In the genomic region with DNA sequence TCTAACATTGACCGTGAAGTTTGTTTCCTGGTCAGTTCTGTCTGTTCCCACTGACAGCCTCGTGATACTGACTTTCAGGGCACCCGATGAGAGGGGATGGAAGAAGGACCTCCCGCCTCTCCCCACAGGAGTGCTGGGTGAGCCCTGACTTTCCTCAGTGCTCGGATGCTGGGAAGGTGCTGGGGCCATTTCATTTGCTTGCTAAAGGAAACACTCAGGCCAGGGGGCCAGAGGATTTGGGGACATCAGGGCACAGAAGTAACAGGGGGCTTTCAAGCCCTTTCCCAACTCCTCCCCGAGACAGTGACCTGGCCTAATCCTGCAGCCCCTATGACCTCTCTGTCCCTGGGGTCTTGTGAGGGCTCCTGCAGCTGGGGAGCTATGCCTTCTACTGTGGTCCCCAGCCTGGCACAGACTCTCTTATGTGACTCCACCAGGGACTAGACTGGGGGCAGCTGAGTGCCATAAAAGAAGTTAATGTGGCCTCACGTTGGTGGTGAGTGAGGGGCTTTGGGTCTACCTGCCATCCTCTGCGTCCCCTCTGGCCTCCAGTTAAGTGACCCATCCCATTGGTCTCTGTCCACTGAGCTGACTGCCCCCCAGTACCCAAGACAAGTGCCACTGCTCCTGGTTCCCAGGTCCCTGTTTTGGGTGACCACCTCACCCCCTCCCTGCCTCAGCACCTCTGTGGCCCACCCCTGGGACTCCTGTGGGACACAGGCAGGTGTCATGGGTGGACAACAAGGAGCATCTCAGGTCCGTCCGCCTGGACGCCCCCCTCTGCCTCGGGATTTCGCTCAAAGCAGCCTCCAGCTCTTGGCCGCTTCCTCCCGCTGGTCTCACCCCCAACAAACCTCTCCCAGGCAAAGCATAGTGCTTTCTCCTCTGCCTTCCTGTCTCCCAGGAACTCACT, we compare ENCODE assay signal across 15 cellular contexts. TPM values are rescaled to one million over a fixed set of nuclear protein-coding genes. Genes with fewer than 3 reads are reported as not detected.
A peak's percentile ranks its signal among the peaks of the same experiment; 100 is the strongest.
DNase-seq lines count a peak whose midpoint lies in the region; ATAC-seq and TF ChIP-seq lines count a peak whose summit lies in the region.
"Had no signal": no experiment of that assay in that cellular context is flagged by ENCODE, and none has a peak within 500 bp of the region (broad histone marks: within the 10 kb centered on the region; RNA-seq: fewer than 3 reads in every experiment).

No MANE protein-coding gene starts in this region.

- H4K91ac ChIP-seq in mesenchymal stem cell (ENCODE audit: low read length) = no peak overlapping the region

- no peak overlapping the region for H3K4me2 ChIP-seq in mesenchymal stem cell (ENCODE audit: low read length, poor library complexity, severe bottlenecking)

- H2BK5ac ChIP-seq in mesenchymal stem cell (ENCODE audit: low read depth, low read length, poor library complexity, severe bottlenecking) = no peak overlapping the region

- H2BK15ac ChIP-seq in mesenchymal stem cell (ENCODE audit: low read depth, poor library complexity, severe bottlenecking) = peak overlapping the region; percentile 63

- no peaks in the 10 kb centered on the region for H3K9me3 Mint-ChIP-seq in MCF 10A (ENCODE audit: unreplicated experiment)
- H3K9me3 Mint-ChIP-seq: CD4-positive, alpha-beta memory T cell; H9 had no signal

- H2BK120ac ChIP-seq in mesenchymal stem cell (ENCODE audit: low read depth, low read length) = no peak overlapping the region

- no peak for TF ChIP-seq EP300 in sigmoid colon (IDR thresholded peaks at IDR 0.05)

- peak overlapping the region; percentile 86 for H2AK5ac ChIP-seq in mesenchymal stem cell (ENCODE audit: low read length, severe bottlenecking)

- no peak overlapping the region for H3K27ac ChIP-seq in breast epithelium
- peak overlapping the region; percentile 71 for H3K27ac ChIP-seq in RWPE1
- no peak overlapping the region for H3K27ac ChIP-seq in mesenchymal stem cell (ENCODE audit: low read length, poor library complexity, severe bottlenecking)
- no peak overlapping the region for H3K27ac ChIP-seq in sigmoid colon
- H3K27ac ChIP-seq: GM23248 had no signal

- H3K27me3 Mint-ChIP-seq in MCF 10A (ENCODE audit: insufficient read depth, unreplicated experiment) = no peaks in the 10 kb centered on the region
- H3K27me3 Mint-ChIP-seq: B cell had no signal

- TF ChIP-seq CTCF in MCF 10A (IDR thresholded peaks at IDR 0.05; ENCODE audit: unreplicated experiment) (no peak), breast epithelium (IDR thresholded peaks at IDR 0.05) (no peak), RWPE1 (conservative IDR thresholded peaks at IDR 0.05; ENCODE audit: low read depth) (no peak), sigmoid colon (IDR thresholded peaks at IDR 0.05) (no peak)

- no peak overlapping the region for H3K4ac ChIP-seq in mesenchymal stem cell (ENCODE audit: low read depth in 1 of 2, low read length in 2 of 2)

- DNase-seq in MCF 10A (ENCODE audit: unreplicated experiment) = no peak
- DNase-seq in breast epithelium (ENCODE audit: low spot score in 2 of 2) = no peak
- no peak for DNase-seq in RWPE1 (ENCODE audit: low spot score)
- DNase-seq in mesenchymal stem cell = no peak
- peak; percentile 52 for DNase-seq in sigmoid colon
- DNase-seq in NCI-H510A treated with DMSO at 0.1 percent for 48 hours (lab: John Stamatoyannopoulos, UW) = no peak
- DNase-seq in activated gamma-delta T cell treated with Interleukin-2 at 50 U/mL for 16 hours = no peak
- DNase-seq: C1 segment of cervical spinal cord; CD4-positive, alpha-beta memory T cell; GM23248; H9 had no signal

- H3K4me3 Mint-ChIP-seq in MCF 10A (ENCODE audit: unreplicated experiment) = no peak overlapping the region
- H3K4me3 Mint-ChIP-seq: B cell; CD4-positive, alpha-beta memory T cell; H9 had no signal

- H3K36me3 ChIP-seq in breast epithelium (no peaks in the 10 kb centered on the region), mesenchymal stem cell (ENCODE audit: control insufficient read depth in 1 of 2, insufficient read depth in 2 of 2, low read depth in 1 of 2, low read length in 2 of 2) (no peaks in the 10 kb centered on the region), sigmoid colon (no peaks in the 10 kb centered on the region)

- H3K27me3 ChIP-seq in breast epithelium (no peaks in the 10 kb centered on the region), mesenchymal stem cell (ENCODE audit: control insufficient read depth in 1 of 2, insufficient read depth in 1 of 2, low read length in 2 of 2) (no peaks in the 10 kb centered on the region), sigmoid colon (no peaks in the 10 kb centered on the region)

- TF ChIP-seq POLR2A in breast epithelium (IDR thresholded peaks at IDR 0.05) = no peak
- no peak for TF ChIP-seq POLR2A in sigmoid colon (IDR thresholded peaks at IDR 0.05)

- H2BK12ac ChIP-seq in mesenchymal stem cell (ENCODE audit: low read length in 2 of 2) = peak overlapping the region in 1 of 2 experiments; percentile 19

- peak overlapping the region in 1 of 2 experiments; percentile 28 for H3K18ac ChIP-seq in mesenchymal stem cell (ENCODE audit: low read depth in 1 of 2, low read length in 2 of 2)

- no peak for ATAC-seq in HG03520 (IDR thresholded peaks at IDR 0.05; ENCODE audit: unreplicated experiment)
- ATAC-seq: GM12878, HepG2 had no signal

- BruUV-seq in MCF 10A (replicated peaks; lab: Mats Ljungman, UMichigan) = no TSS peak

- H4K8ac ChIP-seq in mesenchymal stem cell (ENCODE audit: low read length) = no peak overlapping the region

- H3K9ac ChIP-seq in mesenchymal stem cell (ENCODE audit: low read length) = no peak overlapping the region
- H3K9ac ChIP-seq: GM23248 had no signal

- H3K4me1 Mint-ChIP-seq in MCF 10A (ENCODE audit: insufficient read depth, unreplicated experiment) = peaks cover 37% of the 10 kb centered on the region
- H3K4me1 Mint-ChIP-seq: B cell; CD4-positive, alpha-beta memory T cell had no signal

- no peak overlapping the region for H3K14ac ChIP-seq in mesenchymal stem cell (ENCODE audit: low read length in 2 of 2)

- H3K23ac ChIP-seq in mesenchymal stem cell (ENCODE audit: low read length in 2 of 2) = no peak overlapping the region

- CTCF ChIA-PET in MCF 10A (lab: Yijun Ruan, JAX) = interaction anchor here (3.4 to 12.5 kb wide), 2 partner anchors 12 to 93 kb away, joined by 17 to 111 read pairs; no protein-coding TSS in a partner anchor
- CTCF ChIA-PET in RWPE1 (lab: Yijun Ruan, JAX) = interaction anchor here (0.6 to 3.0 kb wide), 2 partner anchors 13 to 143 kb away, joined by 5 to 20 read pairs; no protein-coding TSS in a partner anchor

- WGBS in mesenchymal stem cell = 90% methylated on average over 14 of the region's 15 CpGs
- WGBS in sigmoid colon, 2 donors = 72 to 79% methylated on average over 15 of the region's 15 CpGs

- peak overlapping the region; percentile 36 for H3K27ac Mint-ChIP-seq in MCF 10A (ENCODE audit: low read depth, unreplicated experiment)
- H3K27ac Mint-ChIP-seq: B cell, H9 had no signal

- H3K9me3 ChIP-seq in breast epithelium = no peaks in the 10 kb centered on the region
- H3K9me3 ChIP-seq in mesenchymal stem cell (ENCODE audit: control insufficient read depth, low read length) = no peaks in the 10 kb centered on the region
- H3K9me3 ChIP-seq in sigmoid colon = no peaks in the 10 kb centered on the region

- H3K4me1 ChIP-seq in breast epithelium (no peaks in the 10 kb centered on the region), mesenchymal stem cell (ENCODE audit: control insufficient read depth, insufficient read depth, low read depth, low read length) (peaks cover 26% of the 10 kb centered on the region), sigmoid colon (no peaks in the 10 kb centered on the region)

- H3K4me3 ChIP-seq in breast epithelium = no peak overlapping the region
- H3K4me3 ChIP-seq in mesenchymal stem cell (ENCODE audit: insufficient read depth in 1 of 2, low read depth in 1 of 2, low read length in 2 of 2) = no peak overlapping the region
- H3K4me3 ChIP-seq in sigmoid colon = no peak overlapping the region
- H3K4me3 ChIP-seq: GM12878, GM23248 had no signal

- intact Hi-C loops in MCF 10A (cut with micrococcal nuclease) = no loop called here
- intact Hi-C loops in breast epithelium (cut with DNase I; ENCODE audit: low total_unique reads) = no loop called here
- intact Hi-C loops in sigmoid colon (cut with DNase I) = no loop called here

- H3K79me1 ChIP-seq in mesenchymal stem cell (replicated peaks; ENCODE audit: low read length, poor library complexity, severe bottlenecking) = no peaks in the 10 kb centered on the region

- no peaks in the 10 kb centered on the region for H3K36me3 Mint-ChIP-seq in MCF 10A (ENCODE audit: insufficient read depth, unreplicated experiment)
- H3K36me3 Mint-ChIP-seq: CD4-positive, alpha-beta memory T cell had no signal

- H2AFZ ChIP-seq in mesenchymal stem cell (ENCODE audit: low read depth, low read length) = no peak overlapping the region
- H2AFZ ChIP-seq: GM23248 had no signal

- POLR2A ChIA-PET in MCF 10A (lab: Yijun Ruan, JAX) (no interaction called here), RWPE1 (lab: Yijun Ruan, JAX; ENCODE audit: low non-redundant PET) (no interaction called here)

RNA-seq across cellular contexts. Expression of a gene that starts 33.4 kb away (rescaled TPM):
- total RNA-seq in MCF 10A (2022) (9.1 and 13.1 TPM in 2 replicates), breast epithelium (10 to 100 TPM; 13.2 to 23.6 (median 14.2) TPM), sigmoid colon (10 to 100 TPM; 12.3 to 17.4 (median 15.4) TPM)
- polyA plus RNA-seq in mesenchymal stem cell (2013, experiment 1 of 2) = 3.9 TPM
- 3.8 TPM for polyA plus RNA-seq in mesenchymal stem cell (2013, experiment 2 of 2)
- polyA plus RNA-seq in sigmoid colon = 1 to 10 TPM; 1.4 to 3.6 (median 3.0) TPM
